Comparison of ENCODE assay signal across 17 cellular contexts in genomic region chr1:201405484-201405831, GRCh38. TPM values are rescaled to one million over a fixed set of nuclear protein-coding genes. Genes with fewer than 3 reads are reported as not detected.
DNase-seq lines count a peak whose midpoint lies in the region; ATAC-seq and TF ChIP-seq lines count a peak whose summit lies in the region.
"Had no signal": no experiment of that assay in that cellular context is flagged by ENCODE, and none has a peak within 500 bp of the region (broad histone marks: within the 10 kb centered on the region; RNA-seq: fewer than 3 reads in every experiment).

No MANE protein-coding gene starts in this region.

- no peaks in the 10 kb centered on the region for H3K27me3 ChIP-seq in PC-9 (ENCODE audit: insufficient read depth, low read depth)

- no peak overlapping the region for H3K27ac ChIP-seq in PC-9
- H3K27ac ChIP-seq: foreskin keratinocyte had no signal

- peaks cover 25% of the 10 kb centered on the region for H3K4me1 ChIP-seq in mucosa of descending colon (ENCODE audit: low read depth)
- peaks cover 5% of the 10 kb centered on the region for H3K4me1 ChIP-seq in PC-9 (replicated peaks; ENCODE audit: insufficient read depth)
- H3K4me1 ChIP-seq: foreskin keratinocyte had no signal

- 0 out of 2 replicates have a peak, but pooled peaks cover under 1% of the 10 kb centered on the region for H3K79me2 ChIP-seq in PC-9 (ENCODE audit: low read depth)

- CTCF ChIA-PET in PC-9 (lab: Charles Lee): interaction anchor here (0.6 kb wide), 1 partner anchor 443 kb away, joined by 3 read pairs; no protein-coding TSS in a partner anchor

- ATAC-seq in GM19463 (IDR thresholded peaks at IDR 0.05; ENCODE audit: unreplicated experiment) (peak; percentile 42), mucosa of descending colon (peak; percentile 83)
- ATAC-seq: activated CD8-positive, alpha-beta T cell treated with anti-CD3 and anti-CD28 coated beads, Interleukin-2, amount 10 ng/mL, durations not matched to agents 7 days and 5 days; foreskin keratinocyte; sciatic nerve; T-helper 17 cell had no signal

- peak; percentile 93 for DNase-seq in ACHN
- peak; percentile 33 for DNase-seq in RPMI7951 (ENCODE audit: low read depth)
- peak; percentile 88 to 91 (median 88) for DNase-seq in mucosa of descending colon
- no peak for DNase-seq in PC-9
- no peak for DNase-seq in activated CD4-positive, alpha-beta T cell treated with anti-CD3 and anti-CD28 coated beads for 1 hour
- no peak for DNase-seq in NCI-H2196 treated with DMSO at 0.1 percent for 48 hours (lab: John Stamatoyannopoulos, UW; ENCODE audit: unreplicated experiment)
- no peak for DNase-seq in iPS-NIHi11 (ENCODE audit: low spot score)
- DNase-seq: activated CD8-positive, alpha-beta T cell treated with anti-CD3 and anti-CD28 coated beads, Interleukin-2, amount 10 ng/mL, durations not matched to agents 7 days and 5 days; activated naive CD8-positive, alpha-beta T cell treated with anti-CD3 and anti-CD28 coated beads, Interleukin-2, amount 10 ng/mL, durations not matched to agents 7 days and 5 days; DMS 273 treated with DMSO at 0.1 percent for 48 hours; foreskin keratinocyte; NCI-H1930; T-helper 17 cell had no signal

- POLR2A ChIA-PET in PC-9 (lab: Charles Lee; ENCODE audit: unreplicated experiment): no interaction called here

- H2AFZ ChIP-seq in PC-9: no peak overlapping the region

- no peak overlapping the region for H3K4me2 ChIP-seq in PC-9

- H3K36me3 ChIP-seq in mucosa of descending colon (ENCODE audit: low read depth): no peaks in the 10 kb centered on the region
- H3K36me3 ChIP-seq in PC-9 (ENCODE audit: low read depth): no peaks in the 10 kb centered on the region

- in situ Hi-C loops in ACHN (cut with HindIII; ENCODE audit: low pct_ligation_motif_present, low pct_unique_long_range_greater_than_20kb, low sequenced_read_pairs): no loop called here

- no peaks in the 10 kb centered on the region for H4K20me1 ChIP-seq in PC-9 (ENCODE audit: insufficient read depth)

- H3K4me3 ChIP-seq in mucosa of descending colon (no peak overlapping the region), PC-9 (no peak overlapping the region)

- TF ChIP-seq CTCF in mucosa of descending colon (IDR thresholded peaks at IDR 0.05): no peak
- TF ChIP-seq CTCF in PC-9 (conservative IDR thresholded peaks at IDR 0.05): no peak

- intact Hi-C loops in mucosa of descending colon (cut with DNase I, micrococcal nuclease): no loop called here
- intact Hi-C loops in PC-9 (cut with micrococcal nuclease; ENCODE audit: unreplicated experiment): loop anchor here (5.0 kb wide), 1 partner anchor 43 kb away; no protein-coding TSS in a partner anchor

- H3F3A ChIP-seq in PC-9 (ENCODE audit: insufficient read depth, low read depth): no peaks in the 10 kb centered on the region

- H3K9me3 ChIP-seq in mucosa of descending colon: no peaks in the 10 kb centered on the region
- H3K9me3 ChIP-seq in PC-9 (ENCODE audit: insufficient read depth, low read depth): no peaks in the 10 kb centered on the region

- BruUV-seq in PC-9 (replicated peaks; lab: Mats Ljungman, UMichigan): no TSS peak

- H3K9me2 ChIP-seq in PC-9 (ENCODE audit: insufficient read depth): no peaks in the 10 kb centered on the region

RNA-seq across cellular contexts. Expression of gene LAD1, which starts 6.3 kb away (rescaled TPM):
- not detected in 2 replicates for total RNA-seq in RPMI7951 (2014; rRNA removed; shearing (Covaris generic))
- 100 to 1,000 TPM in 2 of 3 donors, 10 to 100 TPM in 1; 86.0 to 202 (median 130) TPM for total RNA-seq in mucosa of descending colon
- 54.7 and 61.6 TPM in 2 replicates for total RNA-seq in PC-9 (2021)
- total RNA-seq: activated CD8-positive, alpha-beta T cell treated with anti-CD3 and anti-CD28 coated beads, Interleukin-2, amount 10 ng/mL, durations not matched to agents 7 days and 5 days; activated naive CD8-positive, alpha-beta T cell treated with anti-CD3 and anti-CD28 coated beads, Interleukin-2, amount 10 ng/mL, durations not matched to agents 7 days and 5 days; T-helper 17 cell had no signal

RNA-seq across cellular contexts. Expression of gene TNNI1, which starts 16.1 kb away (rescaled TPM):
- total RNA-seq in RPMI7951 (2014; rRNA removed; shearing (Covaris generic)): 0.10 and 0.24 TPM in 2 replicates
- under 1 TPM; 0.13 to 0.64 (median 0.39) TPM for total RNA-seq in mucosa of descending colon
- total RNA-seq in PC-9 (2021): not detected in 2 replicates
- total RNA-seq: A172; activated CD8-positive, alpha-beta T cell treated with anti-CD3 and anti-CD28 coated beads, Interleukin-2, amount 10 ng/mL, durations not matched to agents 7 days and 5 days; activated naive CD8-positive, alpha-beta T cell treated with anti-CD3 and anti-CD28 coated beads, Interleukin-2, amount 10 ng/mL, durations not matched to agents 7 days and 5 days; foreskin keratinocyte; mesenteric fat pad; T-helper 17 cell had no signal

RNA-seq across cellular contexts. Expression of gene TNNT2, which starts 28.0 kb away (rescaled TPM):
- not detected in 2 replicates for total RNA-seq in RPMI7951 (2014; rRNA removed; shearing (Covaris generic))
- total RNA-seq in mucosa of descending colon (1 to 10 TPM in 2 of 3 donors, under 1 TPM in 1; 0.28 to 4.0 (median 2.0) TPM), PC-9 (2021) (4.8 and 6.4 TPM in 2 replicates)
- total RNA-seq: activated CD8-positive, alpha-beta T cell treated with anti-CD3 and anti-CD28 coated beads, Interleukin-2, amount 10 ng/mL, durations not matched to agents 7 days and 5 days; activated naive CD8-positive, alpha-beta T cell treated with anti-CD3 and anti-CD28 coated beads, Interleukin-2, amount 10 ng/mL, durations not matched to agents 7 days and 5 days; mesenteric fat pad; T-helper 17 cell had no signal

Comparison
In these comparisons a context has a peak if more than half of its experiments do, and no peak if none do; other contexts are left out.
1. DNase-seq: peak in ACHN (single experiment), RPMI7951 (single experiment) and mucosa of descending colon (3 of 3); none in PC-9 (0 of 2), activated CD4-positive, alpha-beta T cell treated with anti-CD3 and anti-CD28 coated beads for 1 hour (single experiment), NCI-H2196 treated with DMSO at 0.1 percent for 48 hours (single experiment) and iPS-NIHi11 (single experiment).
2. RNA of gene LAD1, which starts 6.3 kb away (total RNA-seq): 86.0 to 202 TPM in mucosa of descending colon and 54.7 to 61.6 TPM in PC-9; not detected in RPMI7951; every median in the first group is over 10 times any median in the second.